Comparison of ENCODE assay signal across 8 cellular contexts in genomic region chr1:40862008-40862863, GRCh38. TPM values are rescaled to one million over a fixed set of nuclear protein-coding genes. Genes with fewer than 3 reads are reported as not detected.
DNase-seq lines count a peak whose midpoint lies in the region; ATAC-seq lines count a peak whose summit lies in the region.

Gene CITED4 (minus strand): TSS chr1:40862363. CDS start chr1:40862127, 236 bp downstream.

- no peaks in the 10 kb centered on the region for H3K9me3 ChIP-seq in CD4-positive, CD25-positive, alpha-beta regulatory T cell (ENCODE audit: control insufficient read depth in 2 of 2, low read length in 2 of 2)

- H3K4me1 ChIP-seq in CD4-positive, CD25-positive, alpha-beta regulatory T cell (ENCODE audit: control insufficient read depth, insufficient read depth, low read length, poor library complexity, severe bottlenecking): peaks cover 15% of the 10 kb centered on the region

- peak within 1 kb of the TSS; percentile 78 for H3K4me3 ChIP-seq in CD4-positive, CD25-positive, alpha-beta regulatory T cell (ENCODE audit: low read depth, low read length)

- H3K27me3 ChIP-seq in CD4-positive, CD25-positive, alpha-beta regulatory T cell (ENCODE audit: control insufficient read depth, insufficient read depth, low read length): no peaks in the 10 kb centered on the region

- DNase-seq in CD4-positive, CD25-positive, alpha-beta regulatory T cell: peak; percentile 92 to 96 (median 95)
- DNase-seq in NCI-H82 (lab: John Stamatoyannopoulos, UW) (peak; percentile 97), mesenteric fat pad (ENCODE audit: low spot score) (peak; percentile 99)
- DNase-seq in activated CD8-positive, alpha-beta memory T cell treated with anti-CD3 and anti-CD28 coated beads, Interleukin-2, amount 50 U/mL, for 1 hour (ENCODE audit: extremely low read depth): peak; percentile 81
- DNase-seq in stimulated activated CD8-positive, alpha-beta memory T cell treated with anti-CD3 and anti-CD28 coated beads, Interleukin-15, amount 100 ng/mL, for 1 hour (ENCODE audit: low read depth): peak; percentile 87

- H3K27ac ChIP-seq in CD4-positive, CD25-positive, alpha-beta regulatory T cell (ENCODE audit: insufficient read depth, low read length, poor library complexity, severe bottlenecking): peak within 1 kb of the TSS; percentile 78

- peak within 1 kb of the TSS; percentile 96 to 98 (median 98) for H3K4me3 Mint-ChIP-seq in CD4-positive, CD25-positive, alpha-beta regulatory T cell

- no peaks in the 10 kb centered on the region for H3K9me3 Mint-ChIP-seq in CD4-positive, CD25-positive, alpha-beta regulatory T cell

- no peaks in the 10 kb centered on the region for H3K36me3 Mint-ChIP-seq in CD4-positive, CD25-positive, alpha-beta regulatory T cell

- in situ Hi-C loops in endometrial microvascular endothelial cells (cut with HindIII; ENCODE audit: inconsistent ontology term, low pct_unique_long_range_greater_than_20kb, low sequenced_read_pairs): no loop called here

- H3K4me1 Mint-ChIP-seq in CD4-positive, CD25-positive, alpha-beta regulatory T cell: peaks cover 0 to 24% (median 16%) of the 10 kb centered on the region in 4 donors

- ATAC-seq in CD4-positive, CD25-positive, alpha-beta regulatory T cell (ENCODE audit: low read depth in 2 of 2): peak; percentile 88 to 89
- ATAC-seq in GM19397 (IDR thresholded peaks at IDR 0.05; ENCODE audit: unreplicated experiment): peak; percentile 91
- ATAC-seq in HG03565 (IDR thresholded peaks at IDR 0.05; ENCODE audit: unreplicated experiment): peak; percentile 91

- H3K27me3 Mint-ChIP-seq in CD4-positive, CD25-positive, alpha-beta regulatory T cell: peaks cover 15% of the 10 kb centered on the region

- H3K36me3 ChIP-seq in CD4-positive, CD25-positive, alpha-beta regulatory T cell (ENCODE audit: control insufficient read depth, insufficient read depth, low read length): no peaks in the 10 kb centered on the region

- H3K27ac Mint-ChIP-seq in CD4-positive, CD25-positive, alpha-beta regulatory T cell: peak within 1 kb of the TSS; percentile 96 to 100 (median 99)

RNA-seq across cellular contexts. Expression of gene CITED4, which starts in this region (rescaled TPM):
- total RNA-seq in CD4-positive, CD25-positive, alpha-beta regulatory T cell: 14.8 TPM
- 10 to 100 TPM in 3 of 4 donors, 1 to 10 TPM in 1; 7.0 to 15.8 (median 13.3) TPM for polyA plus RNA-seq in CD4-positive, CD25-positive, alpha-beta regulatory T cell
- 64.0 TPM for total RNA-seq in endometrial microvascular endothelial cells (ENCODE audit: inconsistent ontology term)
- total RNA-seq in mesenteric fat pad: 20.6 TPM

Comparison
In these comparisons a context has a peak if more than half of its experiments do, and no peak if none do; other contexts are left out.
1. Peak in every context shown above with its lines: DNase-seq, ATAC-seq, H3K4me3 ChIP-seq and H3K27ac ChIP-seq.